8 cellular contexts compared by ENCODE assay signal in genomic region chr1:44805311-44806024, GRCh38. TPM values are rescaled to one million over a fixed set of nuclear protein-coding genes. Genes with fewer than 3 reads are reported as not detected.
A peak's percentile ranks its signal among the peaks of the same experiment; 100 is the strongest.
DNase-seq lines count a peak whose midpoint lies in the region; ATAC-seq, FAIRE-seq and TF ChIP-seq lines count a peak whose summit lies in the region.
"Had no signal": no experiment of that assay in that cellular context is flagged by ENCODE, and none has a peak within 500 bp of the region (broad histone marks: within the 10 kb centered on the region; RNA-seq: fewer than 3 reads in every experiment).

No MANE protein-coding gene starts in this region.

- DNase-seq in AG04450 (ENCODE audit: low read depth, low spot score) (no peak), HepG2 (ENCODE audit: low spot score) (no peak), DMS114 treated with DMSO at 0.1 percent for 48 hours (lab: John Stamatoyannopoulos, UW; ENCODE audit: unreplicated experiment) (no peak), ureter (ENCODE audit: low spot score) (no peak)
- no peak for DNase-seq in activated T-cell treated with anti-CD3 and anti-CD28 coated beads, Interleukin-2, amount 50 U/mL, for 4 hours
- DNase-seq: DMS79 had no signal

- 0 out of 2 replicates have a peak, but pooled peaks cover 7% of the 10 kb centered on the region for H4K20me1 ChIP-seq in HepG2 (ENCODE audit: insufficient read depth, low read length)

- TF ChIP-seq CTCF in AG04450 (IDR thresholded peaks at IDR 0.05; ENCODE audit: low read depth, low read length) = no peak
- no peak for TF ChIP-seq CTCF in HepG2 (CRISPR knock-in tag; IDR thresholded peaks at IDR 0.05)

- TF ChIP-seq EP300 in HepG2 (IDR thresholded peaks at IDR 0.05; ENCODE audit: low read depth in 2 of 2, low read length in 2 of 2) (no peak), HepG2 (CRISPR knock-in tag; IDR thresholded peaks at IDR 0.05; ENCODE audit: borderline replicate concordance) (no peak)

- H3K4me2 ChIP-seq in HepG2 (ENCODE audit: low read depth, low read length) = no peak overlapping the region

- CTCF ChIA-PET in AG04450 (lab: Charles Lee) (no interaction called here), HepG2 (lab: Yijun Ruan, JAX; ENCODE audit: low intra/inter-chr PET ratio, low total read pairs) (no interaction called here)

- H3K36me3 Mint-ChIP-seq in activated T-cell treated with anti-CD3 and anti-CD28 coated beads, Interleukin-2, amount 50 U/mL, for 4 hours (ENCODE audit: insufficient read depth) = peaks cover 55% of the 10 kb centered on the region

- no peak overlapping the region for H3K9ac ChIP-seq in HepG2 (ENCODE audit: insufficient read depth, low read depth, low read length)

- ATAC-seq in activated T-cell treated with anti-CD3 and anti-CD28 coated beads, Interleukin-2, amount 50 U/mL, for 4 hours = no peak
- ATAC-seq in HepG2 (no peak), HG02759 (IDR thresholded peaks at IDR 0.05; ENCODE audit: unreplicated experiment) (no peak)

- peaks cover 72% of the 10 kb centered on the region for H3K4me1 Mint-ChIP-seq in activated T-cell treated with anti-CD3 and anti-CD28 coated beads, Interleukin-2, amount 50 U/mL, for 4 hours (ENCODE audit: low read depth)

- no peaks in the 10 kb centered on the region for H3K27me3 Mint-ChIP-seq in activated T-cell treated with anti-CD3 and anti-CD28 coated beads, Interleukin-2, amount 50 U/mL, for 4 hours (ENCODE audit: low read depth)

- in situ Hi-C loops in HepG2 (cut with HindIII; ENCODE audit: extremely low pct_ligation_motif_present, low pct_unique_long_range_greater_than_20kb) = no loop called here

- no peak overlapping the region for H2AFZ ChIP-seq in HepG2 (ENCODE audit: low read length)

- no peak overlapping the region for H3K4me3 ChIP-seq in AG04450 (ENCODE audit: low read depth, low read length)
- no peak overlapping the region for H3K4me3 ChIP-seq in HepG2 (replicated peaks in 1 of 3; ENCODE audit: insufficient read depth in 1 of 3, low read depth in 2 of 3, low read length in 3 of 3)
- H3K4me3 ChIP-seq: SK-N-MC had no signal

- H3K27ac ChIP-seq in AG04450 (ENCODE audit: low read depth, low read length) (peak overlapping the region; percentile 57), HepG2 (ENCODE audit: extremely low read length, insufficient read depth, low read length) (peak overlapping the region; percentile 24)
- H3K27ac ChIP-seq: SK-N-MC had no signal

- H3K79me2 ChIP-seq in HepG2 (ENCODE audit: insufficient read depth, low read length) = peaks cover 26% of the 10 kb centered on the region

- no peaks in the 10 kb centered on the region for H3K9me3 Mint-ChIP-seq in activated T-cell treated with anti-CD3 and anti-CD28 coated beads, Interleukin-2, amount 50 U/mL, for 4 hours

- intact Hi-C loops in HepG2 (cut with micrococcal nuclease; ENCODE audit: unreplicated experiment) = no loop called here

- H3K36me3 ChIP-seq in HepG2 (replicated peaks in 1 of 2; ENCODE audit: control insufficient read depth in 1 of 2, insufficient read depth in 2 of 2, low read length in 2 of 2) = peaks cover 6 to 38% of the 10 kb centered on the region in 2 experiments; a peak in 4 of 5 replicates

- TF ChIP-seq RAD21 in HepG2 (CRISPR knock-in tag; IDR thresholded peaks at IDR 0.05) = no peak

- FAIRE-seq in HepG2 (lab: Jason Lieb, UNC) = no peak

- H3K27me3 ChIP-seq in AG04450 (ENCODE audit: control insufficient read depth, insufficient read depth, low read length) = no peaks in the 10 kb centered on the region
- no peaks in the 10 kb centered on the region for H3K27me3 ChIP-seq in HepG2 (ENCODE audit: control insufficient read depth in 1 of 2, insufficient read depth in 2 of 2, low read length in 2 of 2)

- POLR2A ChIA-PET in AG04450 (lab: Yijun Ruan, JAX) (interaction anchor here (0.7 kb wide), 1 partner anchor 14 kb away, joined by 3 read pairs; no protein-coding TSS in a partner anchor), HepG2 (lab: Yijun Ruan, JAX) (interaction anchor here (1.0 to 12.9 kb wide), 3 partner anchors 17 to 103 kb away, joined by 3 to 570 read pairs (median 3); partner anchors contain the start of gene RPS8)

- 96% methylated on average over 14 of the region's 20 CpGs for WGBS in HepG2 (ENCODE audit: low lambda C conversion rate)

- H3K9me3 ChIP-seq in AG04450 (ENCODE audit: control insufficient read depth, insufficient read depth, low read length) (no peaks in the 10 kb centered on the region; the same call in 1 of the 2 replicates), HepG2 (ENCODE audit: low read length) (no peaks in the 10 kb centered on the region)

- no TSS peak for BruUV-seq in HepG2 (replicated peaks; lab: Mats Ljungman, UMichigan)

- H3K4me1 ChIP-seq in HepG2 (ENCODE audit: insufficient read depth, low read length) = peaks cover 71% of the 10 kb centered on the region

- TF ChIP-seq POLR2A in HepG2 (IDR thresholded peaks at IDR 0.05; ENCODE audit: insufficient read depth in 1 of 2, low read depth in 2 of 2, low read length in 2 of 2) = no peak; a peak in 2 of 4 replicates

- H3K4me3 Mint-ChIP-seq in activated T-cell treated with anti-CD3 and anti-CD28 coated beads, Interleukin-2, amount 50 U/mL, for 4 hours = peak overlapping the region; percentile 93

RNA-seq across cellular contexts. Expression of gene DYNLT4, which starts 1.7 kb away (rescaled TPM):
- polyA plus RNA-seq in AG04450 (2011; rRNA removed) = not detected in 2 replicates
- polyA minus RNA-seq in AG04450 (2011; rRNA and poly(A)+ RNA removed) = not detected in 2 replicates
- total RNA-seq in activated T-cell treated with anti-CD3 and anti-CD28 coated beads, Interleukin-2, amount 50 U/mL, for 4 hours = not detected
- total RNA-seq in HepG2 (2016; rRNA removed; fragmentation: Illumina TruSeq; extraction: Trizol) = 0.77 TPM in 1 of 2 replicates, not detected in the other
- total RNA-seq in HepG2 (2016; cell fraction: cytosol; rRNA removed; fragmentation: Illumina TruSeq; extraction: Trizol; ENCODE audit: low read depth) = 0.91 and 2.1 TPM in 2 replicates
- total RNA-seq in HepG2 (2016; cell fraction: insoluble cytoplasmic fraction; rRNA removed; fragmentation: Illumina TruSeq; extraction: Trizol) = 0.93 TPM in 1 of 2 replicates, not detected in the other
- total RNA-seq in HepG2 (2016; cell fraction: membrane; rRNA removed; fragmentation: Illumina TruSeq; extraction: Trizol) = 2.0 and 2.1 TPM in 2 replicates
- 0.91 and 2.1 TPM in 2 replicates for total RNA-seq in HepG2 (2016; cell fraction: nucleus; rRNA removed; fragmentation: Illumina TruSeq; extraction: Trizol)
- not detected in 2 replicates for polyA plus RNA-seq in HepG2 (2011; rRNA removed)
- polyA plus RNA-seq in HepG2 (2011; cell fraction: cytosol; rRNA removed) = 0.25 TPM in 1 of 2 replicates, not detected in the other
- polyA plus RNA-seq in HepG2 (2011; cell fraction: nucleus; rRNA removed) = 0.55 and 1.4 TPM in 2 replicates
- not detected in 2 replicates for polyA plus RNA-seq in HepG2 (2012)
- not detected in 2 replicates for polyA plus RNA-seq in HepG2 (2016; cell fraction: cytosol; fragmentation: Illumina TruSeq; extraction: Trizol; ENCODE audit: low read depth)
- polyA plus RNA-seq in HepG2 (2016; cell fraction: insoluble cytoplasmic fraction; fragmentation: Illumina TruSeq; extraction: Trizol; ENCODE audit: low read depth) = not detected in 2 replicates
- polyA plus RNA-seq in HepG2 (2016; cell fraction: membrane; fragmentation: Illumina TruSeq; extraction: Trizol; ENCODE audit: low read depth) = not detected in 2 replicates
- polyA plus RNA-seq in HepG2 (2016; cell fraction: nucleus; fragmentation: Illumina TruSeq; extraction: Trizol; ENCODE audit: insufficient read depth, low read depth) = not detected in 2 replicates
- polyA minus RNA-seq in HepG2 (2011; rRNA and poly(A)+ RNA removed; ENCODE audit: low replicate concordance) = 3.7 TPM in 1 of 2 replicates, not detected in the other
- polyA minus RNA-seq in HepG2 (2011; cell fraction: cytosol; rRNA and poly(A)+ RNA removed) = 0.88 TPM in 1 of 2 replicates, not detected in the other
- polyA minus RNA-seq in HepG2 (2011; cell fraction: nucleus; rRNA and poly(A)+ RNA removed) = 3.4 and 10.9 TPM in 2 replicates
- 0.52 TPM for total RNA-seq in ureter

RNA-seq across cellular contexts. Expression of gene BTBD19, which starts 2.9 kb away (rescaled TPM):
- 6.9 and 7.3 TPM in 2 replicates for polyA plus RNA-seq in AG04450 (2011; rRNA removed)
- polyA minus RNA-seq in AG04450 (2011; rRNA and poly(A)+ RNA removed) = 5.0 and 10.7 TPM in 2 replicates
- 10 to 100 TPM in 1 of 3 donors, 1 to 10 TPM in 2; 8.2 to 14.0 (median 8.3) TPM for total RNA-seq in activated T-cell treated with anti-CD3 and anti-CD28 coated beads, Interleukin-2, amount 50 U/mL, for 4 hours
- 1.0 and 2.7 TPM in 2 replicates for total RNA-seq in HepG2 (2016; rRNA removed; fragmentation: Illumina TruSeq; extraction: Trizol)
- 0.51 and 0.97 TPM in 2 replicates for total RNA-seq in HepG2 (2016; cell fraction: cytosol; rRNA removed; fragmentation: Illumina TruSeq; extraction: Trizol; ENCODE audit: low read depth)
- total RNA-seq in HepG2 (2016; cell fraction: insoluble cytoplasmic fraction; rRNA removed; fragmentation: Illumina TruSeq; extraction: Trizol) = 0.62 and 3.0 TPM in 2 replicates
- 0.87 and 1.1 TPM in 2 replicates for total RNA-seq in HepG2 (2016; cell fraction: membrane; rRNA removed; fragmentation: Illumina TruSeq; extraction: Trizol)
- total RNA-seq in HepG2 (2016; cell fraction: nucleus; rRNA removed; fragmentation: Illumina TruSeq; extraction: Trizol) = 3.1 and 5.3 TPM in 2 replicates
- polyA plus RNA-seq in HepG2 (2011; rRNA removed) = 6.7 and 8.8 TPM in 2 replicates
- polyA plus RNA-seq in HepG2 (2011; cell fraction: cytosol; rRNA removed) = 1.8 and 2.0 TPM in 2 replicates
- 38.3 and 42.2 TPM in 2 replicates for polyA plus RNA-seq in HepG2 (2011; cell fraction: nucleus; rRNA removed)
- 2.6 and 2.7 TPM in 2 replicates for polyA plus RNA-seq in HepG2 (2012)
- 0.37 and 0.49 TPM in 2 replicates for polyA plus RNA-seq in HepG2 (2016; cell fraction: cytosol; fragmentation: Illumina TruSeq; extraction: Trizol; ENCODE audit: low read depth)
- 0.70 and 1.9 TPM in 2 replicates for polyA plus RNA-seq in HepG2 (2016; cell fraction: insoluble cytoplasmic fraction; fragmentation: Illumina TruSeq; extraction: Trizol; ENCODE audit: low read depth)
- polyA plus RNA-seq in HepG2 (2016; cell fraction: membrane; fragmentation: Illumina TruSeq; extraction: Trizol; ENCODE audit: low read depth) = 0.30 and 0.79 TPM in 2 replicates
- 10.8 and 15.7 TPM in 2 replicates for polyA plus RNA-seq in HepG2 (2016; cell fraction: nucleus; fragmentation: Illumina TruSeq; extraction: Trizol; ENCODE audit: insufficient read depth, low read depth)
- 1.2 and 11.3 TPM in 2 replicates for polyA minus RNA-seq in HepG2 (2011; rRNA and poly(A)+ RNA removed; ENCODE audit: low replicate concordance)
- polyA minus RNA-seq in HepG2 (2011; cell fraction: cytosol; rRNA and poly(A)+ RNA removed) = 1.8 and 2.0 TPM in 2 replicates
- polyA minus RNA-seq in HepG2 (2011; cell fraction: nucleus; rRNA and poly(A)+ RNA removed) = 12.0 and 16.5 TPM in 2 replicates
- 8.7 TPM for total RNA-seq in ureter

RNA-seq across cellular contexts. Expression of gene PLK3, which starts 5.3 kb away (rescaled TPM):
- polyA plus RNA-seq in AG04450 (2011; rRNA removed) (14.2 and 20.1 TPM in 2 replicates), HepG2 (2011; rRNA removed) (16.9 and 23.4 TPM in 2 replicates)
- 17.2 and 22.6 TPM in 2 replicates for polyA minus RNA-seq in AG04450 (2011; rRNA and poly(A)+ RNA removed)
- 100 to 1,000 TPM; 186 to 239 (median 203) TPM for total RNA-seq in activated T-cell treated with anti-CD3 and anti-CD28 coated beads, Interleukin-2, amount 50 U/mL, for 4 hours
- total RNA-seq in HepG2 (2016; rRNA removed; fragmentation: Illumina TruSeq; extraction: Trizol) (4.5 and 9.8 TPM in 2 replicates), ureter (14.4 TPM)
- total RNA-seq in HepG2 (2016; cell fraction: cytosol; rRNA removed; fragmentation: Illumina TruSeq; extraction: Trizol; ENCODE audit: low read depth) = 10.4 and 10.6 TPM in 2 replicates
- 3.0 and 11.4 TPM in 2 replicates for total RNA-seq in HepG2 (2016; cell fraction: insoluble cytoplasmic fraction; rRNA removed; fragmentation: Illumina TruSeq; extraction: Trizol)
- total RNA-seq in HepG2 (2016; cell fraction: membrane; rRNA removed; fragmentation: Illumina TruSeq; extraction: Trizol) = 7.7 and 8.3 TPM in 2 replicates
- total RNA-seq in HepG2 (2016; cell fraction: nucleus; rRNA removed; fragmentation: Illumina TruSeq; extraction: Trizol) = 14.5 and 18.3 TPM in 2 replicates
- polyA plus RNA-seq in HepG2 (2011; cell fraction: cytosol; rRNA removed) = 7.7 and 8.3 TPM in 2 replicates
- 101 and 106 TPM in 2 replicates for polyA plus RNA-seq in HepG2 (2011; cell fraction: nucleus; rRNA removed)
- 4.3 and 8.5 TPM in 2 replicates for polyA plus RNA-seq in HepG2 (2012)
- 2.2 and 2.4 TPM in 2 replicates for polyA plus RNA-seq in HepG2 (2016; cell fraction: cytosol; fragmentation: Illumina TruSeq; extraction: Trizol; ENCODE audit: low read depth)
- 5.2 and 6.6 TPM in 2 replicates for polyA plus RNA-seq in HepG2 (2016; cell fraction: insoluble cytoplasmic fraction; fragmentation: Illumina TruSeq; extraction: Trizol; ENCODE audit: low read depth)
- 3.1 and 3.6 TPM in 2 replicates for polyA plus RNA-seq in HepG2 (2016; cell fraction: membrane; fragmentation: Illumina TruSeq; extraction: Trizol; ENCODE audit: low read depth)
- polyA plus RNA-seq in HepG2 (2016; cell fraction: nucleus; fragmentation: Illumina TruSeq; extraction: Trizol; ENCODE audit: insufficient read depth, low read depth) = 41.8 and 43.4 TPM in 2 replicates
- polyA minus RNA-seq in HepG2 (2011; rRNA and poly(A)+ RNA removed; ENCODE audit: low replicate concordance) = 10.1 and 27.4 TPM in 2 replicates
- 5.1 and 11.4 TPM in 2 replicates for polyA minus RNA-seq in HepG2 (2011; cell fraction: cytosol; rRNA and poly(A)+ RNA removed)
- polyA minus RNA-seq in HepG2 (2011; cell fraction: nucleus; rRNA and poly(A)+ RNA removed) = 37.5 and 48.6 TPM in 2 replicates

RNA-seq across cellular contexts. Expression of gene BEST4, which starts 17.5 kb away (rescaled TPM):
- polyA plus RNA-seq in AG04450 (2011; rRNA removed) (0.07 and 0.17 TPM in 2 replicates), HepG2 (2011; rRNA removed) (0.71 and 0.77 TPM in 2 replicates)
- not detected in 2 replicates for polyA minus RNA-seq in AG04450 (2011; rRNA and poly(A)+ RNA removed)
- under 1 TPM; 0.53 to 0.63 (median 0.57) TPM for total RNA-seq in activated T-cell treated with anti-CD3 and anti-CD28 coated beads, Interleukin-2, amount 50 U/mL, for 4 hours
- total RNA-seq in HepG2 (2016; rRNA removed; fragmentation: Illumina TruSeq; extraction: Trizol) (1.4 TPM in 2 replicates), ureter (0.36 TPM)
- 0.40 and 0.62 TPM in 2 replicates for total RNA-seq in HepG2 (2016; cell fraction: cytosol; rRNA removed; fragmentation: Illumina TruSeq; extraction: Trizol; ENCODE audit: low read depth)
- 1.4 and 1.5 TPM in 2 replicates for total RNA-seq in HepG2 (2016; cell fraction: insoluble cytoplasmic fraction; rRNA removed; fragmentation: Illumina TruSeq; extraction: Trizol)
- total RNA-seq in HepG2 (2016; cell fraction: membrane; rRNA removed; fragmentation: Illumina TruSeq; extraction: Trizol) = 1.0 TPM in 2 replicates
- 0.63 and 1.2 TPM in 2 replicates for total RNA-seq in HepG2 (2016; cell fraction: nucleus; rRNA removed; fragmentation: Illumina TruSeq; extraction: Trizol)
- 0.91 and 1.0 TPM in 2 replicates for polyA plus RNA-seq in HepG2 (2011; cell fraction: cytosol; rRNA removed)
- 0.93 and 1.1 TPM in 2 replicates for polyA plus RNA-seq in HepG2 (2011; cell fraction: nucleus; rRNA removed)
- polyA plus RNA-seq in HepG2 (2012) = 1.1 and 1.4 TPM in 2 replicates
- 0.60 and 0.74 TPM in 2 replicates for polyA plus RNA-seq in HepG2 (2016; cell fraction: cytosol; fragmentation: Illumina TruSeq; extraction: Trizol; ENCODE audit: low read depth)
- polyA plus RNA-seq in HepG2 (2016; cell fraction: insoluble cytoplasmic fraction; fragmentation: Illumina TruSeq; extraction: Trizol; ENCODE audit: low read depth) = 2.0 TPM in 2 replicates
- polyA plus RNA-seq in HepG2 (2016; cell fraction: membrane; fragmentation: Illumina TruSeq; extraction: Trizol; ENCODE audit: low read depth) = 0.73 and 0.86 TPM in 2 replicates
- polyA plus RNA-seq in HepG2 (2016; cell fraction: nucleus; fragmentation: Illumina TruSeq; extraction: Trizol; ENCODE audit: insufficient read depth, low read depth) = 1.5 and 1.8 TPM in 2 replicates
- 0.26 and 0.35 TPM in 2 replicates for polyA minus RNA-seq in HepG2 (2011; rRNA and poly(A)+ RNA removed; ENCODE audit: low replicate concordance)
- polyA minus RNA-seq in HepG2 (2011; cell fraction: cytosol; rRNA and poly(A)+ RNA removed) = 0.59 and 0.62 TPM in 2 replicates
- 0.25 and 0.52 TPM in 2 replicates for polyA minus RNA-seq in HepG2 (2011; cell fraction: nucleus; rRNA and poly(A)+ RNA removed)

RNA-seq across cellular contexts. Expression of gene RPS8, which starts 30.1 kb away (rescaled TPM):
- polyA plus RNA-seq in AG04450 (2011; rRNA removed) = 2,661 and 2,755 TPM in 2 replicates
- 491 and 532 TPM in 2 replicates for polyA minus RNA-seq in AG04450 (2011; rRNA and poly(A)+ RNA removed)
- total RNA-seq in activated T-cell treated with anti-CD3 and anti-CD28 coated beads, Interleukin-2, amount 50 U/mL, for 4 hours = 1,000 to 10,000 TPM; 2,825 to 3,013 (median 2,945) TPM
- total RNA-seq in HepG2 (2016; rRNA removed; fragmentation: Illumina TruSeq; extraction: Trizol) = 2,628 and 3,186 TPM in 2 replicates
- 4,101 and 4,477 TPM in 2 replicates for total RNA-seq in HepG2 (2016; cell fraction: cytosol; rRNA removed; fragmentation: Illumina TruSeq; extraction: Trizol; ENCODE audit: low read depth)
- 2,640 and 3,284 TPM in 2 replicates for total RNA-seq in HepG2 (2016; cell fraction: insoluble cytoplasmic fraction; rRNA removed; fragmentation: Illumina TruSeq; extraction: Trizol)
- 6,651 and 6,789 TPM in 2 replicates for total RNA-seq in HepG2 (2016; cell fraction: membrane; rRNA removed; fragmentation: Illumina TruSeq; extraction: Trizol)
- 904 and 1,043 TPM in 2 replicates for total RNA-seq in HepG2 (2016; cell fraction: nucleus; rRNA removed; fragmentation: Illumina TruSeq; extraction: Trizol)
- polyA plus RNA-seq in HepG2 (2011; rRNA removed) = 2,639 and 2,822 TPM in 2 replicates
- 3,216 and 3,450 TPM in 2 replicates for polyA plus RNA-seq in HepG2 (2011; cell fraction: cytosol; rRNA removed)
- 619 and 724 TPM in 2 replicates for polyA plus RNA-seq in HepG2 (2011; cell fraction: nucleus; rRNA removed)
- 2,913 and 3,780 TPM in 2 replicates for polyA plus RNA-seq in HepG2 (2012)
- 3,820 and 4,041 TPM in 2 replicates for polyA plus RNA-seq in HepG2 (2016; cell fraction: cytosol; fragmentation: Illumina TruSeq; extraction: Trizol; ENCODE audit: low read depth)
- 2,524 and 2,713 TPM in 2 replicates for polyA plus RNA-seq in HepG2 (2016; cell fraction: insoluble cytoplasmic fraction; fragmentation: Illumina TruSeq; extraction: Trizol; ENCODE audit: low read depth)
- 5,258 and 5,398 TPM in 2 replicates for polyA plus RNA-seq in HepG2 (2016; cell fraction: membrane; fragmentation: Illumina TruSeq; extraction: Trizol; ENCODE audit: low read depth)
- polyA plus RNA-seq in HepG2 (2016; cell fraction: nucleus; fragmentation: Illumina TruSeq; extraction: Trizol; ENCODE audit: insufficient read depth, low read depth) = 1,350 and 1,442 TPM in 2 replicates
- 377 and 661 TPM in 2 replicates for polyA minus RNA-seq in HepG2 (2011; rRNA and poly(A)+ RNA removed; ENCODE audit: low replicate concordance)
- 497 and 522 TPM in 2 replicates for polyA minus RNA-seq in HepG2 (2011; cell fraction: cytosol; rRNA and poly(A)+ RNA removed)
- polyA minus RNA-seq in HepG2 (2011; cell fraction: nucleus; rRNA and poly(A)+ RNA removed) = 234 and 283 TPM in 2 replicates
- total RNA-seq in ureter = 2,312 TPM

Comparison
In these comparisons a context has a peak if more than half of its experiments do, and no peak if none do; other contexts are left out.
1. RNA of gene PLK3, which starts 5.3 kb away (total RNA-seq): 186 to 239 TPM in activated T-cell treated with anti-CD3 and anti-CD28 coated beads, Interleukin-2, amount 50 U/mL, for 4 hours; 14.4 TPM in ureter (single experiment) and 3.0 to 18.3 TPM in HepG2; every median in the first group is over 4 times any median in the second.